9 cellular contexts compared by ENCODE assay signal in the genomic region with DNA sequence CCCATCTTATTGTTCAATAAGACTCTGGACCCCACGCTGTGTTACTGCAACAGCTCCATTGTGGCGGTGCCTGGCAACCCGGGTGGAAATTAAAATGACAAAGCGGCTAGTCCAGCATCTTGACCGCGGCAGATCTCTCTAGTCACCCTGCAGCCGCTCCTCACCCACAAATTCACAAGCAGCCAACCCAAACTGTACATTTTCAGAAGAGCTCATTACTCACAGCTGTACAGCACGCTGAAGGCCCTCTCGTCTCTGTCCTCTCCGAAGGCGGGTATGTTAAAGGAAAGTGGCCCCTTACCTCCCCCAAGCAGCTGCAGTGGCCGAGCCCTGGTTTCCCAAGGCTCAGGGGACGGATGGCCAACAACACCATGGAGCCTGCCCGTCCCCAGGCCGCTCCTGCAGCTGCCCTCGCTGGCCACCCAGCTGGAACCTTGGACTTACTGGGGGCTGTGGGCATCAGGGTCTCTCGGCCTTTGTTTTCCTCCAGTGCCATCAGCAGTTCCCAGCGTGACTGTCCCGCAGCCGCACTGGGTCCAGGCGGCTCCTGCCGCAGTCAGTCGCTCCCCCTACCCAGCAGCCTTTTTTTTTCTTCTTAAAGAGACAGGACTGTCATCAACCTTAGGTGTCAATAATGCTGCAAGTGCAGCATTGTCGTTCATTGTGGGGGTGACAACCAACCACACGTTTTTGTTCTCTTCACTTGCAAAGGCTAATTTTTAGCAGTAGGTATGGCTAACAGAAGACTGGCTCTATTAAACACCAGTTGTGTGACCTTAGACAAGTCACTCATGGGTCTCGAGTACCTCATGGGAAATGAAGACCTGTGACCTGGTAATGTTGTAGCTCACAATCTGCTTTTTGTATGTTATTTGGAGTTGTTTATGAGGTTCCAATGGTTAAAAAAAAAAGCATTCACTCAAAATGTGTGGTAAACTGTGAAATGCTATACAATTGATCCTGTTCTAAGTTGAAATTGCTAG. TPM values are rescaled to one million over a fixed set of nuclear protein-coding genes. Genes with fewer than 3 reads are reported as not detected.
DNase-seq lines count a peak whose midpoint lies in the region; ATAC-seq, FAIRE-seq and TF ChIP-seq lines count a peak whose summit lies in the region.
"Had no signal": no experiment of that assay in that cellular context is flagged by ENCODE, and none has a peak within 500 bp of the region (broad histone marks: within the 10 kb centered on the region; RNA-seq: fewer than 3 reads in every experiment).

A gene with protein sequence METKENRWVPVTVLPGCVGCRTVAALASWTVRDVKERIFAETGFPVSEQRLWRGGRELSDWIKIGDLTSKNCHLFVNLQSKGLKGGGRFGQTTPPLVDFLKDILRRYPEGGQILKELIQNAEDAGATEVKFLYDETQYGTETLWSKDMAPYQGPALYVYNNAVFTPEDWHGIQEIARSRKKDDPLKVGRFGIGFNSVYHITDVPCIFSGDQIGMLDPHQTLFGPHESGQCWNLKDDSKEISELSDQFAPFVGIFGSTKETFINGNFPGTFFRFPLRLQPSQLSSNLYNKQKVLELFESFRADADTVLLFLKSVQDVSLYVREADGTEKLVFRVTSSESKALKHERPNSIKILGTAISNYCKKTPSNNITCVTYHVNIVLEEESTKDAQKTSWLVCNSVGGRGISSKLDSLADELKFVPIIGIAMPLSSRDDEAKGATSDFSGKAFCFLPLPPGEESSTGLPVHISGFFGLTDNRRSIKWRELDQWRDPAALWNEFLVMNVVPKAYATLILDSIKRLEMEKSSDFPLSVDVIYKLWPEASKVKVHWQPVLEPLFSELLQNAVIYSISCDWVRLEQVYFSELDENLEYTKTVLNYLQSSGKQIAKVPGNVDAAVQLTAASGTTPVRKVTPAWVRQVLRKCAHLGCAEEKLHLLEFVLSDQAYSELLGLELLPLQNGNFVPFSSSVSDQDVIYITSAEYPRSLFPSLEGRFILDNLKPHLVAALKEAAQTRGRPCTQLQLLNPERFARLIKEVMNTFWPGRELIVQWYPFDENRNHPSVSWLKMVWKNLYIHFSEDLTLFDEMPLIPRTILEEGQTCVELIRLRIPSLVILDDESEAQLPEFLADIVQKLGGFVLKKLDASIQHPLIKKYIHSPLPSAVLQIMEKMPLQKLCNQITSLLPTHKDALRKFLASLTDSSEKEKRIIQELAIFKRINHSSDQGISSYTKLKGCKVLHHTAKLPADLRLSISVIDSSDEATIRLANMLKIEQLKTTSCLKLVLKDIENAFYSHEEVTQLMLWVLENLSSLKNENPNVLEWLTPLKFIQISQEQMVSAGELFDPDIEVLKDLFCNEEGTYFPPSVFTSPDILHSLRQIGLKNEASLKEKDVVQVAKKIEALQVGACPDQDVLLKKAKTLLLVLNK (N-terminal part only) (minus strand): TSS at position 532 of the 983 bp plus-strand sequence. CDS start 22,463 bp downstream, outside the sequence.

- no peaks in the 10 kb centered on the region for H3K27me3 ChIP-seq in H9 (ENCODE audit: insufficient read depth, low read length)
- no peaks in the 10 kb centered on the region for H3K27me3 ChIP-seq in aorta (ENCODE audit: control insufficient read depth in 1 of 2, insufficient read depth in 2 of 2, low read length in 1 of 2)

- no peak within 1 kb of the TSS for H3K23ac ChIP-seq in H9 (ENCODE audit: insufficient read length, low read depth, low read length)

- H3K14ac ChIP-seq in H9 (ENCODE audit: insufficient read depth, low read length): peak within 1 kb of the TSS; percentile 86

- peak; percentile 14 to 26 for DNase-seq in A549 (ENCODE audit: low read depth in 1 of 2, low spot score in 1 of 2)
- DNase-seq in H9: peak; percentile 86
- no peak for DNase-seq in T-cell
- peak; percentile 61 for DNase-seq in fibroblast of peridontal ligament (ENCODE audit: extremely low read depth)
- DNase-seq in myocyte (ENCODE audit: low read depth): peak; percentile 76
- no peak for DNase-seq in aorta
- no peak for DNase-seq in GM19238 (ENCODE audit: insufficient read length, low spot score)

- H3K4me3 ChIP-seq in A549 (peak within 1 kb of the TSS; percentile 86), aorta (ENCODE audit: low read length in 2 of 2) (peak within 1 kb of the TSS; percentile 98)

- no peak within 1 kb of the TSS for H4K5ac ChIP-seq in H9 (ENCODE audit: insufficient read length, low read depth, low read length)

- peak within 1 kb of the TSS; percentile 91 for H3K4me2 ChIP-seq in A549
- H3K4me2 ChIP-seq in H9 (ENCODE audit: insufficient read depth, insufficient read length, low read length): peak within 1 kb of the TSS; percentile 52

- H3K4me3 Mint-ChIP-seq in H9: peak within 1 kb of the TSS; percentile 83 to 89
- H3K4me3 Mint-ChIP-seq in T-cell: peak within 1 kb of the TSS in 1 of 3 donors; percentile 45

- no peak for TF ChIP-seq CTCF in A549 (IDR thresholded peaks at IDR 0.05)
- no peak for TF ChIP-seq CTCF in H9 (conservative IDR thresholded peaks at IDR 0.05)

- H2BK5ac ChIP-seq in H9 (ENCODE audit: insufficient read length, low read length): no peak within 1 kb of the TSS

- no peaks in the 10 kb centered on the region for H4K20me1 ChIP-seq in H9 (ENCODE audit: control insufficient read depth, insufficient read depth, insufficient read length)

- no peaks in the 10 kb centered on the region for H3K79me1 ChIP-seq in H9 (ENCODE audit: insufficient read depth, low read depth, low read length, poor library complexity, severe bottlenecking)

- H3K27ac Mint-ChIP-seq in H9 (peak within 1 kb of the TSS; percentile 95 to 99 (median 98)), T-cell (no peak within 1 kb of the TSS)

- H2BK120ac ChIP-seq in H9 (ENCODE audit: low read depth, low read length, poor library complexity, severe bottlenecking): no peak within 1 kb of the TSS

- CTCF ChIA-PET in A549 (lab: Yijun Ruan, JAX) (interaction anchor here (0.9 to 1.2 kb wide), 3 partner anchors 34 to 466 kb away, joined by 3 to 5 read pairs (median 3); no protein-coding TSS in a partner anchor), T-cell (lab: Charles Lee) (interaction anchor here in 1 of 2 donors (0.8 kb wide), 1 partner anchor 24 kb away, joined by 6 read pairs; no protein-coding TSS in a partner anchor)

- ATAC-seq in A549 (peak; percentile 91 to 93), T-cell (replicated peaks in 1 of 4) (no peak), aorta (ENCODE audit: low FRiP score) (peak; percentile 78), HG03097 (IDR thresholded peaks at IDR 0.05; ENCODE audit: low FRiP score, unreplicated experiment) (no peak)

- no peaks in the 10 kb centered on the region for H3K36me3 ChIP-seq in aorta (ENCODE audit: control insufficient read depth in 1 of 2, insufficient read depth in 2 of 2, low read length in 1 of 2)

- H2BK20ac ChIP-seq in H9 (ENCODE audit: low read depth, low read length, poor library complexity, severe bottlenecking): no peak within 1 kb of the TSS

- H2AFZ ChIP-seq in H9 (ENCODE audit: low read length): no peak within 1 kb of the TSS

- WGBS in A549 (ENCODE audit: missing lambda C conversion rate): 6% methylated on average over 19 of the region's 26 CpGs
- WGBS in H9 (ENCODE audit: extremely low coverage, insufficient read length, low lambda C conversion rate): no CpG with 5 or more reads among the region's 26 CpGs
- WGBS in aorta, 2 donors: 4% methylated on average over 26 of the region's 26 CpGs

- H3K9me3 Mint-ChIP-seq in H9 (no peaks in the 10 kb centered on the region), T-cell (no peaks in the 10 kb centered on the region)

- H3K4me1 ChIP-seq in A549 (peaks cover 8% of the 10 kb centered on the region), H9 (ENCODE audit: insufficient read depth, low read length) (peaks cover 5% of the 10 kb centered on the region; the same call in 1 of the 2 replicates), aorta (ENCODE audit: control insufficient read depth in 1 of 2, insufficient read depth in 2 of 2, low read length in 2 of 2) (no peaks in the 10 kb centered on the region)

- no peak within 1 kb of the TSS for H3T11ph ChIP-seq in H9 (ENCODE audit: low read length)

- H3K23me2 ChIP-seq in H9 (ENCODE audit: insufficient read length, low read depth, low read length, poor library complexity, severe bottlenecking): peaks cover 3% of the 10 kb centered on the region

- H4K91ac ChIP-seq in H9 (ENCODE audit: insufficient read length, low read depth, low read length): no peak within 1 kb of the TSS

- peak within 1 kb of the TSS; percentile 42 for H3K9ac ChIP-seq in H9 (ENCODE audit: extremely low read depth, insufficient read length, low read length)

- H4K8ac ChIP-seq in H9 (replicated peaks; ENCODE audit: insufficient read length, low read depth, low read length): no peak within 1 kb of the TSS

- TF ChIP-seq RAD21 in A549 (conservative IDR thresholded peaks at IDR 0.05 in 1 of 2, IDR thresholded peaks at IDR 0.05 in 1 of 2): no peak

- H3K27me3 Mint-ChIP-seq in H9 (ENCODE audit: low read depth): peaks cover 13% of the 10 kb centered on the region; the same call in 1 of the 2 replicates
- H3K27me3 Mint-ChIP-seq in T-cell: peaks cover 32 to 40% of the 10 kb centered on the region in 2 donors

- peak within 1 kb of the TSS; percentile 78 for H3K18ac ChIP-seq in H9 (ENCODE audit: insufficient read length, low read depth, low read length)

- no peak within 1 kb of the TSS for H2BK12ac ChIP-seq in H9 (ENCODE audit: insufficient read length, low read depth, low read length)

- no peak within 1 kb of the TSS for H3K56ac ChIP-seq in H9 (ENCODE audit: insufficient read length, low read depth, low read length)

- H2AK5ac ChIP-seq in H9 (ENCODE audit: insufficient read length, low read length): no peak within 1 kb of the TSS

- POLR2A ChIA-PET in A549 (lab: Yijun Ruan, JAX): no interaction called here
- POLR2A ChIA-PET in T-cell (lab: Charles Lee): no interaction called here

- TF ChIP-seq POLR2A in A549 (IDR thresholded peaks at IDR 0.05; ENCODE audit: low read length): peak; percentile 41

- H3K4me1 Mint-ChIP-seq in H9: peaks cover 34 to 35% of the 10 kb centered on the region in 2 experiments
- peaks cover 6 to 10% (median 6%) of the 10 kb centered on the region in 3 donors for H3K4me1 Mint-ChIP-seq in T-cell

- H3K9me3 ChIP-seq in A549: no peaks in the 10 kb centered on the region
- no peaks in the 10 kb centered on the region for H3K9me3 ChIP-seq in H9 (ENCODE audit: control insufficient read depth, low read depth, low read length)
- no peaks in the 10 kb centered on the region for H3K9me3 ChIP-seq in aorta (ENCODE audit: control insufficient read depth, low read length)

- no peak within 1 kb of the TSS for H2BK15ac ChIP-seq in H9 (ENCODE audit: low read depth, low read length)

- H3K79me2 ChIP-seq in H9 (ENCODE audit: insufficient read depth, low read length): no peaks in the 10 kb centered on the region

- intact Hi-C loops in aorta (cut with DNase I): loop anchor here in 1 of 2 donors (2.0 kb wide), 1 partner anchor 59 kb away; no protein-coding TSS in a partner anchor

- no peak for FAIRE-seq in A549 (lab: Jason Lieb, UNC)
- FAIRE-seq: GM18507 had no signal

- no peak within 1 kb of the TSS for H3K4ac ChIP-seq in H9 (ENCODE audit: low read depth, low read length)

- H3K36me3 Mint-ChIP-seq in H9 (ENCODE audit: insufficient read depth in 1 of 3, low read depth in 3 of 3) (peaks cover 4 to 9% (median 4%) of the 10 kb centered on the region in 3 experiments; a peak in 6 of 7 replicates), T-cell (no peaks in the 10 kb centered on the region)

- TF ChIP-seq EP300 in A549 (IDR thresholded peaks at IDR 0.05): no peak

- peak within 1 kb of the TSS; percentile 84 to 87 for H3K27ac ChIP-seq in A549
- H3K27ac ChIP-seq in H9 (ENCODE audit: insufficient read length, low read depth, low read length): no peak within 1 kb of the TSS
- H3K27ac ChIP-seq in aorta (ENCODE audit: low read depth in 1 of 2, low read length in 2 of 2): peak within 1 kb of the TSS; percentile 29 to 81

RNA-seq across cellular contexts. Expression of the gene that starts here (rescaled TPM):
- polyA plus RNA-seq in A549 (2011; rRNA removed) (22.0 and 23.8 TPM in 2 replicates), A549 (2017; fragmentation: RNase III; extraction: RNeasy Plus Mini Kit Qiagen cat#74134 plus additional on column Dnase treatment) (6.6 to 7.5 TPM (median 6.9 TPM) in 3 replicates), aorta (10 to 100 TPM in 1 of 2 donors, 1 to 10 TPM in 1; 3.0 to 16.7 TPM)
- polyA plus RNA-seq in A549 (2012; cell fraction: cytosol; rRNA removed): 7.3 and 7.8 TPM in 2 replicates
- polyA plus RNA-seq in A549 (2012; cell fraction: nucleus; rRNA removed): 8.4 and 11.1 TPM in 2 replicates
- polyA minus RNA-seq in A549 (2011; rRNA and poly(A)+ RNA removed): 98.6 and 120 TPM in 2 replicates
- total RNA-seq in H9 (2021) (47.8 and 53.0 TPM in 2 replicates), T-cell (10 to 100 TPM; 17.6 to 28.6 (median 27.3) TPM), myocyte (130 and 143 TPM in 2 replicates), aorta (10 to 100 TPM; 35.8 to 79.0 TPM)
- polyA plus RNA-seq in myocyte (2012): 9.0 TPM

Comparison
In these comparisons a context has a peak if more than half of its experiments do, and no peak if none do; other contexts are left out.
1. ATAC-seq: peak in A549 (2 of 2) and aorta (single experiment); none in T-cell (0 of 4) and HG03097 (single experiment).
2. DNase-seq: peak in A549 (2 of 2), H9 (single experiment), fibroblast of peridontal ligament (single experiment) and myocyte (single experiment); none in T-cell (0 of 34), aorta (0 of 2) and GM19238 (single experiment).
3. H3K27ac Mint-ChIP-seq: peak in H9 (3 of 3); none in T-cell (0 of 2).